In the genomic region with DNA sequence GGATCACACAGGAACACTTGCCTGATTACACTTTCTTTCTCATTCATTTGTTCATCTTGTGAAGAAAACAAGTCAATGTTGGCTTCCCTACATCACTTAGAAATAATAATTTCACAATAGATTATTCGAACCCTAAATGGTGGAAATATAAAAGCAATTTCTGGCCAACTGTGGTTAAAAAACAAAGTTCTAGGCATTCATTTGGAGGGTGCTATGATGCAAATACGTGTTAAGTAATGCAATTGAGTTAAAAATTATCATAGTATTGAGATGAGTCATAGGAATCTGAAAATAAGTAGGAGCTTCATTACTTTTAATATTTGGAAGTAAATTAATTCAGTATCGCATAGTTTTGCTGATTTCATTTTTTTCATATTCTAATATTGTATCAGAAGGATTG, we compare ENCODE assay signal across 21 cellular contexts.
DNase-seq lines count a peak whose midpoint lies in the region; ATAC-seq and TF ChIP-seq lines count a peak whose summit lies in the region.
"Had no signal": no experiment of that assay in that cellular context is flagged by ENCODE, and none has a peak within 500 bp of the region (broad histone marks: within the 10 kb centered on the region; RNA-seq: fewer than 3 reads in every experiment).

No MANE protein-coding gene starts in this region.

- no peaks in the 10 kb centered on the region for H4K20me1 ChIP-seq in fibroblast of lung (ENCODE audit: control insufficient read depth, extremely low read depth, insufficient read depth, low read length)
- no peaks in the 10 kb centered on the region for H4K20me1 ChIP-seq in MM.1S (ENCODE audit: insufficient read depth, low read length)

- H3F3A ChIP-seq in MM.1S (ENCODE audit: insufficient read depth, low read length): no peaks in the 10 kb centered on the region

- H3K9me3 ChIP-seq in adipocyte (ENCODE audit: control insufficient read depth, low read length) (no peaks in the 10 kb centered on the region), fibroblast of lung (ENCODE audit: control insufficient read depth, insufficient read depth, low read depth, low read length) (no peaks in the 10 kb centered on the region), skeletal muscle satellite cell (replicated peaks; ENCODE audit: low read length) (no peaks in the 10 kb centered on the region), MM.1S (replicated peaks; ENCODE audit: insufficient read depth, low read length) (no peaks in the 10 kb centered on the region)
- H3K9me3 ChIP-seq: heart right ventricle, left ventricle myocardium inferior, tibial artery had no signal

- no peak overlapping the region for H3K27ac Mint-ChIP-seq in activated CD4-positive, alpha-beta T cell treated with anti-CD3 and anti-CD28 coated beads, Interleukin-2, amount 10 ng/mL, durations not matched to agents 7 days and 5 days
- H3K27ac Mint-ChIP-seq in stimulated activated memory B cell treated with anti-CD40 and anti-IgM and Interleukin-4, amounts not matched to agents 10 μg/mL and 1 μg/mL and 100 μg/mL, for 72 hours: no peak overlapping the region
- H3K27ac Mint-ChIP-seq: activated CD4-positive, alpha-beta T cell treated with anti-CD3 and anti-CD28 coated beads for 36 hours; activated T-helper 2 cell treated with anti-CD3 and anti-CD28 coated beads, Interferon-gamma antibody, Interleukin-2, Interleukin-4, amounts not matched to agents 10 μg/mL and 5 μg/mL and 100 μg/mL, durations not matched to agents 14 hours and 24 hours and 36 hours; B cell; nephron progenitor cell had no signal

- no peak for ATAC-seq in stimulated activated memory B cell treated with anti-CD40 and anti-IgM and Interleukin-4, amounts not matched to agents 10 μg/mL and 1 μg/mL and 100 μg/mL, for 72 hours
- ATAC-seq: activated CD4-positive, alpha-beta T cell treated with anti-CD3 and anti-CD28 coated beads for 36 hours; esophagus mucosa; heart right ventricle; stimulated activated naive CD8-positive, alpha-beta T cell treated with anti-CD3 and anti-CD28 coated beads, Interleukin-15, Interleukin-2, amounts not matched to agents 100 U/mL and 50 U/mL, for 24 hours had no signal

- H3K27me3 ChIP-seq in adipocyte (replicated peaks; ENCODE audit: control insufficient read depth, insufficient read depth, low read length) (no peaks in the 10 kb centered on the region), fibroblast of lung (ENCODE audit: control insufficient read depth, insufficient read depth, low read length) (no peaks in the 10 kb centered on the region), skeletal muscle satellite cell (ENCODE audit: control insufficient read depth, insufficient read depth, low read length) (no peaks in the 10 kb centered on the region), MM.1S (replicated peaks; ENCODE audit: insufficient read depth, low read length) (no peaks in the 10 kb centered on the region)
- H3K27me3 ChIP-seq: heart right ventricle, tibial artery had no signal

- H3K9me3 Mint-ChIP-seq in activated CD4-positive, alpha-beta T cell treated with anti-CD3 and anti-CD28 coated beads, Interleukin-2, amount 10 ng/mL, durations not matched to agents 7 days and 5 days: no peaks in the 10 kb centered on the region
- peaks cover 5% of the 10 kb centered on the region for H3K9me3 Mint-ChIP-seq in stimulated activated memory B cell treated with anti-CD40 and anti-IgM and Interleukin-4, amounts not matched to agents 10 μg/mL and 1 μg/mL and 100 μg/mL, for 72 hours
- H3K9me3 Mint-ChIP-seq: activated T-helper 2 cell treated with anti-CD3 and anti-CD28 coated beads, Interferon-gamma antibody, Interleukin-2, Interleukin-4, amounts not matched to agents 10 μg/mL and 5 μg/mL and 100 μg/mL, durations not matched to agents 14 hours and 24 hours and 36 hours; nephron progenitor cell had no signal

- no peak overlapping the region for H2AFZ ChIP-seq in fibroblast of lung (ENCODE audit: low read length)
- no peak overlapping the region for H2AFZ ChIP-seq in MM.1S (ENCODE audit: low read length)

- H3K4me2 ChIP-seq in fibroblast of lung (ENCODE audit: extremely low read depth, insufficient read depth, low read length): peak overlapping the region; percentile 7
- peak overlapping the region; percentile 14 for H3K4me2 ChIP-seq in skeletal muscle satellite cell (ENCODE audit: low read length)
- no peak overlapping the region for H3K4me2 ChIP-seq in MM.1S (ENCODE audit: low read depth, low read length)

- H3K9ac ChIP-seq in adipocyte (ENCODE audit: low read length): peak overlapping the region; percentile 80
- H3K9ac ChIP-seq in fibroblast of lung (ENCODE audit: insufficient read depth, low read length): no peak overlapping the region
- H3K9ac ChIP-seq in skeletal muscle satellite cell (ENCODE audit: low read depth, low read length): peak overlapping the region; percentile 75
- H3K9ac ChIP-seq in MM.1S (ENCODE audit: low read length): no peak overlapping the region

- no peaks in the 10 kb centered on the region for H3K9me2 ChIP-seq in MM.1S (replicated peaks; ENCODE audit: insufficient read depth, low read length)

- H3K4me1 ChIP-seq in adipocyte (ENCODE audit: control insufficient read depth, insufficient read depth, low read length) (peaks cover 56% of the 10 kb centered on the region), fibroblast of lung (ENCODE audit: control insufficient read depth, extremely low read depth, insufficient read depth, low read length) (peaks cover 13% of the 10 kb centered on the region), skeletal muscle satellite cell (ENCODE audit: control insufficient read depth, insufficient read depth, low read length) (peaks cover 58% of the 10 kb centered on the region), MM.1S (ENCODE audit: low read length) (no peaks in the 10 kb centered on the region)

- H3K79me2 ChIP-seq in fibroblast of lung (ENCODE audit: control insufficient read depth, insufficient read depth, low read length): no peaks in the 10 kb centered on the region
- H3K79me2 ChIP-seq in MM.1S (ENCODE audit: low read length): no peaks in the 10 kb centered on the region

- no peak for TF ChIP-seq CTCF in fibroblast of lung (conservative IDR thresholded peaks at IDR 0.05 in 1 of 2, IDR thresholded peaks at IDR 0.05 in 1 of 2; ENCODE audit: low read depth in 1 of 2, low read length in 2 of 2)
- no peak for TF ChIP-seq CTCF in MM.1S (IDR thresholded peaks at IDR 0.05; ENCODE audit: low read length)

- H3K36me3 Mint-ChIP-seq in activated CD4-positive, alpha-beta T cell treated with anti-CD3 and anti-CD28 coated beads, Interleukin-2, amount 10 ng/mL, durations not matched to agents 7 days and 5 days (ENCODE audit: low read depth): no peaks in the 10 kb centered on the region
- no peaks in the 10 kb centered on the region for H3K36me3 Mint-ChIP-seq in stimulated activated memory B cell treated with anti-CD40 and anti-IgM and Interleukin-4, amounts not matched to agents 10 μg/mL and 1 μg/mL and 100 μg/mL, for 72 hours

- H3K4me3 ChIP-seq in adipocyte (ENCODE audit: low read length) (peak overlapping the region; percentile 10), fibroblast of lung (replicated peaks in 1 of 4; ENCODE audit: control extremely low read depth in 1 of 4, insufficient read depth in 1 of 4, low read depth in 3 of 4, low read length in 4 of 4) (no peak overlapping the region), skeletal muscle satellite cell (ENCODE audit: low read length) (no peak overlapping the region), MM.1S (ENCODE audit: low read length) (no peak overlapping the region)
- H3K4me3 ChIP-seq: heart right ventricle, left ventricle myocardium inferior, tibial artery had no signal

- no peak overlapping the region for H3K4me3 Mint-ChIP-seq in activated CD4-positive, alpha-beta T cell treated with anti-CD3 and anti-CD28 coated beads, Interleukin-2, amount 10 ng/mL, durations not matched to agents 7 days and 5 days
- no peak overlapping the region for H3K4me3 Mint-ChIP-seq in stimulated activated memory B cell treated with anti-CD40 and anti-IgM and Interleukin-4, amounts not matched to agents 10 μg/mL and 1 μg/mL and 100 μg/mL, for 72 hours
- H3K4me3 Mint-ChIP-seq: activated CD4-positive, alpha-beta T cell treated with anti-CD3 and anti-CD28 coated beads for 36 hours; B cell; nephron progenitor cell had no signal

- POLR2A ChIA-PET in activated CD4-positive, alpha-beta T cell treated with anti-CD3 and anti-CD28 coated beads, Interleukin-2, amount 10 ng/mL, durations not matched to agents 7 days and 5 days (lab: Charles Lee): no interaction called here

- H3K27me3 Mint-ChIP-seq in activated CD4-positive, alpha-beta T cell treated with anti-CD3 and anti-CD28 coated beads, Interleukin-2, amount 10 ng/mL, durations not matched to agents 7 days and 5 days: no peaks in the 10 kb centered on the region
- H3K27me3 Mint-ChIP-seq in stimulated activated memory B cell treated with anti-CD40 and anti-IgM and Interleukin-4, amounts not matched to agents 10 μg/mL and 1 μg/mL and 100 μg/mL, for 72 hours: no peaks in the 10 kb centered on the region
- H3K27me3 Mint-ChIP-seq: activated CD4-positive, alpha-beta T cell treated with anti-CD3 and anti-CD28 coated beads for 36 hours; B cell had no signal

- H3K36me3 ChIP-seq in adipocyte (ENCODE audit: control insufficient read depth, insufficient read depth, low read length, severe bottlenecking): no peaks in the 10 kb centered on the region
- no peaks in the 10 kb centered on the region for H3K36me3 ChIP-seq in fibroblast of lung (ENCODE audit: control insufficient read depth, insufficient read depth, low read length)
- no peaks in the 10 kb centered on the region for H3K36me3 ChIP-seq in skeletal muscle satellite cell (ENCODE audit: insufficient read depth, low read length)
- no peaks in the 10 kb centered on the region for H3K36me3 ChIP-seq in MM.1S (replicated peaks; ENCODE audit: insufficient read depth, low read length)
- H3K36me3 ChIP-seq: heart right ventricle, left ventricle myocardium inferior, tibial artery had no signal

- H3K4me1 Mint-ChIP-seq in activated CD4-positive, alpha-beta T cell treated with anti-CD3 and anti-CD28 coated beads, Interleukin-2, amount 10 ng/mL, durations not matched to agents 7 days and 5 days: no peaks in the 10 kb centered on the region
- H3K4me1 Mint-ChIP-seq in stimulated activated memory B cell treated with anti-CD40 and anti-IgM and Interleukin-4, amounts not matched to agents 10 μg/mL and 1 μg/mL and 100 μg/mL, for 72 hours: no peaks in the 10 kb centered on the region
- H3K4me1 Mint-ChIP-seq: activated CD4-positive, alpha-beta T cell treated with anti-CD3 and anti-CD28 coated beads for 36 hours; B cell had no signal

- CTCF ChIA-PET in activated CD4-positive, alpha-beta T cell treated with anti-CD3 and anti-CD28 coated beads, Interleukin-2, amount 10 ng/mL, durations not matched to agents 7 days and 5 days (lab: Charles Lee): no interaction called here

- peak; percentile 39 for DNase-seq in GM03348 (ENCODE audit: low spot score)
- DNase-seq in adipocyte (ENCODE audit: low read depth): no peak
- peak; percentile 55 to 60 for DNase-seq in fibroblast of lung (ENCODE audit: low read depth in 2 of 2)
- no peak for DNase-seq in activated CD4-positive, alpha-beta T cell treated with anti-CD3 and anti-CD28 coated beads, Interleukin-2, amount 10 ng/mL, durations not matched to agents 7 days and 5 days
- no peak for DNase-seq in MM.1S
- DNase-seq: activated CD4-positive, alpha-beta T cell treated with anti-CD3 and anti-CD28 coated beads for 36 hours; DND-41; heart right ventricle; left ventricle myocardium inferior; NCI-H146; NCI-H2171; NCI-H526 treated with DMSO at 0.1 percent for 48 hours; nephron progenitor cell; posterior cingulate gyrus; stimulated activated naive CD8-positive, alpha-beta T cell treated with anti-CD3 and anti-CD28 coated beads, Interleukin-15, Interleukin-2, amounts not matched to agents 100 U/mL and 50 U/mL, for 24 hours; tibial artery had no signal

- H3K27ac ChIP-seq in fibroblast of lung (ENCODE audit: insufficient read depth, low read length) (peak overlapping the region; percentile 62), MM.1S (ENCODE audit: low read length) (no peak overlapping the region)
- H3K27ac ChIP-seq: heart right ventricle, left ventricle myocardium inferior, tibial artery had no signal

Comparison
In these comparisons a context has a peak if more than half of its experiments do, and no peak if none do; other contexts are left out.
1. DNase-seq: peak in GM03348 (single experiment) and fibroblast of lung (2 of 2); none in adipocyte (single experiment), activated CD4-positive, alpha-beta T cell treated with anti-CD3 and anti-CD28 coated beads, Interleukin-2, amount 10 ng/mL, durations not matched to agents 7 days and 5 days (single experiment) and MM.1S (single experiment).
2. H3K9ac ChIP-seq: peak in adipocyte (single experiment) and skeletal muscle satellite cell (single experiment); none in fibroblast of lung (single experiment) and MM.1S (single experiment).